Comparison of ENCODE assay signal across 26 cellular contexts in genomic region chr4:54708339-54709279, GRCh38. TPM values are rescaled to one million over a fixed set of nuclear protein-coding genes. Genes with fewer than 3 reads are reported as not detected.
A peak's percentile ranks its signal among the peaks of the same experiment; 100 is the strongest.
DNase-seq lines count a peak whose midpoint lies in the region; ATAC-seq and TF ChIP-seq lines count a peak whose summit lies in the region.
"Had no signal": no experiment of that assay in that cellular context is flagged by ENCODE, and none has a peak within 500 bp of the region (broad histone marks: within the 10 kb centered on the region; RNA-seq: fewer than 3 reads in every experiment).

No MANE protein-coding gene starts in this region.

- ATAC-seq in natural killer cell treated with Interleukin-12 subunit alpha and Interleukin-12 subunit beta and Interleukin-15 and Interleukin-18, amount 100 ng/mL, for 72 hours = peak; percentile 67 to 70
- ATAC-seq in HG02852 (IDR thresholded peaks at IDR 0.05; ENCODE audit: unreplicated experiment) = no peak
- ATAC-seq in HG02571 (IDR thresholded peaks at IDR 0.05; ENCODE audit: unreplicated experiment) = no peak
- ATAC-seq: gastrocnemius medialis, HCT116 had no signal

- peak overlapping the region; percentile 7 for H3K27ac Mint-ChIP-seq in T-helper 2 cell treated with Interferon-gamma antibody and Interleukin-4, amounts not matched to agents 5 μg/mL and 100 μg/mL, for 36 hours
- H3K27ac Mint-ChIP-seq in endothelial cell (ENCODE audit: unreplicated experiment) = no peak overlapping the region
- peak overlapping the region; percentile 55 to 60 for H3K27ac Mint-ChIP-seq in natural killer cell treated with Interleukin-12 subunit alpha and Interleukin-12 subunit beta and Interleukin-15 and Interleukin-18, amount 100 ng/mL, for 72 hours
- H3K27ac Mint-ChIP-seq: dendritic cell treated with granulocyte-macrophage colony-stimulating factor and Interleukin-4, amounts not matched to agents 40 ng/mL and 50 ng/mL, for 4 days; type B pancreatic cell had no signal

- peaks cover 7% of the 10 kb centered on the region for H3K4me1 Mint-ChIP-seq in T-helper 2 cell treated with Interferon-gamma antibody and Interleukin-4, amounts not matched to agents 5 μg/mL and 100 μg/mL, for 36 hours (ENCODE audit: low read depth)
- H3K4me1 Mint-ChIP-seq in endothelial cell (ENCODE audit: unreplicated experiment) = peaks cover 3% of the 10 kb centered on the region
- H3K4me1 Mint-ChIP-seq in natural killer cell treated with Interleukin-12 subunit alpha and Interleukin-12 subunit beta and Interleukin-15 and Interleukin-18, amount 100 ng/mL, for 72 hours (ENCODE audit: low read depth in 2 of 2) = peaks cover 31 to 33% of the 10 kb centered on the region in 2 donors

- H3K9me3 Mint-ChIP-seq in T-helper 2 cell treated with Interferon-gamma antibody and Interleukin-4, amounts not matched to agents 5 μg/mL and 100 μg/mL, for 36 hours = no peaks in the 10 kb centered on the region
- no peaks in the 10 kb centered on the region for H3K9me3 Mint-ChIP-seq in endothelial cell (ENCODE audit: unreplicated experiment)
- H3K9me3 Mint-ChIP-seq in natural killer cell treated with Interleukin-12 subunit alpha and Interleukin-12 subunit beta and Interleukin-15 and Interleukin-18, amount 100 ng/mL, for 72 hours = no peaks in the 10 kb centered on the region
- H3K9me3 Mint-ChIP-seq: dendritic cell treated with granulocyte-macrophage colony-stimulating factor and Interleukin-4, amounts not matched to agents 40 ng/mL and 50 ng/mL, for 4 days; type B pancreatic cell had no signal

- H3K27me3 Mint-ChIP-seq in T-helper 2 cell treated with Interferon-gamma antibody and Interleukin-4, amounts not matched to agents 5 μg/mL and 100 μg/mL, for 36 hours (ENCODE audit: low read depth) = no peaks in the 10 kb centered on the region
- H3K27me3 Mint-ChIP-seq in endothelial cell (ENCODE audit: unreplicated experiment) = peaks cover 2% of the 10 kb centered on the region
- H3K27me3 Mint-ChIP-seq in natural killer cell treated with Interleukin-12 subunit alpha and Interleukin-12 subunit beta and Interleukin-15 and Interleukin-18, amount 100 ng/mL, for 72 hours = peaks cover 8 to 10% of the 10 kb centered on the region in 2 donors
- H3K27me3 Mint-ChIP-seq: type B pancreatic cell had no signal

- H3K4me3 Mint-ChIP-seq in T-helper 2 cell treated with Interferon-gamma antibody and Interleukin-4, amounts not matched to agents 5 μg/mL and 100 μg/mL, for 36 hours = no peak overlapping the region
- H3K4me3 Mint-ChIP-seq in endothelial cell (ENCODE audit: unreplicated experiment) = peak overlapping the region; percentile 62
- peak overlapping the region; percentile 36 for H3K4me3 Mint-ChIP-seq in natural killer cell treated with Interleukin-12 subunit alpha and Interleukin-12 subunit beta and Interleukin-15 and Interleukin-18, amount 100 ng/mL, for 72 hours
- H3K4me3 Mint-ChIP-seq: dendritic cell treated with granulocyte-macrophage colony-stimulating factor and Interleukin-4, amounts not matched to agents 40 ng/mL and 50 ng/mL, for 4 days; naive B cell; type B pancreatic cell had no signal

- no peak for DNase-seq in T-helper 2 cell treated with Interferon-gamma antibody and Interleukin-4, amounts not matched to agents 5 μg/mL and 100 μg/mL, for 36 hours (ENCODE audit: low spot score)
- DNase-seq in T-helper 2 cell (no peak), endothelial cell (ENCODE audit: low spot score) (no peak), midbrain (lab: John Stamatoyannopoulos, UW) (no peak), T1000 (lab: John Stamatoyannopoulos, UW) (no peak)
- no peak for DNase-seq in natural killer cell treated with Interleukin-12 subunit alpha and Interleukin-12 subunit beta and Interleukin-15 and Interleukin-18, amount 100 ng/mL, for 72 hours (ENCODE audit: low spot score)
- DNase-seq: activated CD4-positive, CD25-positive, alpha-beta regulatory T cell treated with anti-CD3 and anti-CD28 coated beads, Interleukin-2, amount 50 U/mL, for 72 hours; activated effector memory CD4-positive, alpha-beta T cell treated with anti-CD3 and anti-CD28 coated beads, Interleukin-2, amount 50 U/mL, for 16 hours; activated T-cell treated with anti-CD3 and anti-CD28 coated beads for 4 hours; gastrocnemius medialis; hippocampal formation; mesendoderm; naive B cell; NCI-H1092 treated with DMSO at 0.1 percent for 48 hours; NCI-H187; NCI-H2171 treated with DMSO at 0.1 percent for 48 hours; NCI-H69; SJCRH30; stimulated activated CD4-positive, alpha-beta T cell treated with anti-CD3 and anti-CD28 coated beads, Interleukin-12 subunit alpha, Interleukin-12 subunit beta, amount 100 ng/mL, for 4 hours; stimulated activated CD4-positive, alpha-beta T cell treated with anti-CD3 and anti-CD28 coated beads, Interleukin-4, amount 100 ng/mL, for 1 hour; substantia nigra had no signal

- no peaks in the 10 kb centered on the region for H3K36me3 Mint-ChIP-seq in T-helper 2 cell treated with Interferon-gamma antibody and Interleukin-4, amounts not matched to agents 5 μg/mL and 100 μg/mL, for 36 hours (ENCODE audit: low read depth)
- H3K36me3 Mint-ChIP-seq in endothelial cell (ENCODE audit: low read depth, unreplicated experiment) = peaks cover 40% of the 10 kb centered on the region
- no peaks in the 10 kb centered on the region for H3K36me3 Mint-ChIP-seq in natural killer cell treated with Interleukin-12 subunit alpha and Interleukin-12 subunit beta and Interleukin-15 and Interleukin-18, amount 100 ng/mL, for 72 hours
- H3K36me3 Mint-ChIP-seq: naive B cell, type B pancreatic cell had no signal

- TF ChIP-seq CTCF in endothelial cell (IDR thresholded peaks at IDR 0.05; ENCODE audit: unreplicated experiment) = no peak

RNA-seq across cellular contexts. Expression of gene KIT, which starts 50.9 kb away (rescaled TPM):
- total RNA-seq in endothelial cell (ENCODE audit: unreplicated experiment) = 49.1 TPM
- 1 to 10 TPM in 1 of 2 donors, under 1 TPM in 1; 0.78 to 2.1 TPM for total RNA-seq in natural killer cell treated with Interleukin-12 subunit alpha and Interleukin-12 subunit beta and Interleukin-15 and Interleukin-18, amount 100 ng/mL, for 72 hours

Comparison
In these comparisons a context has a peak if more than half of its experiments do, and no peak if none do; other contexts are left out.
1. ATAC-seq: peak in natural killer cell treated with Interleukin-12 subunit alpha and Interleukin-12 subunit beta and Interleukin-15 and Interleukin-18, amount 100 ng/mL, for 72 hours (2 of 2); none in HG02852 (single experiment) and HG02571 (single experiment).
2. RNA of gene KIT, which starts 50.9 kb away (total RNA-seq): 49.1 TPM in endothelial cell (single experiment); 0.78 to 2.1 TPM in natural killer cell treated with Interleukin-12 subunit alpha and Interleukin-12 subunit beta and Interleukin-15 and Interleukin-18, amount 100 ng/mL, for 72 hours; every median in the first group is over 10 times any median in the second.